10 cellular contexts compared by ENCODE assay signal in genomic region chr1:40392206-40392605, GRCh38. TPM values are rescaled to one million over a fixed set of nuclear protein-coding genes. Genes with fewer than 3 reads are reported as not detected.
DNase-seq lines count a peak whose midpoint lies in the region; TF ChIP-seq lines count a peak whose summit lies in the region.
"Had no signal": no experiment of that assay in that cellular context is flagged by ENCODE, and none has a peak within 500 bp of the region (broad histone marks: within the 10 kb centered on the region; RNA-seq: fewer than 3 reads in every experiment).

No MANE protein-coding gene starts in this region.

- H3K27me3 ChIP-seq in SJSA1 (replicated peaks) (no peaks in the 10 kb centered on the region), spleen (replicated peaks in 1 of 7) (no peaks in the 10 kb centered on the region)

- H3K36me3 ChIP-seq in SJSA1: peaks cover 6% of the 10 kb centered on the region; the same call in 1 of the 2 replicates
- peaks cover 0 to 33% (median 0%) of the 10 kb centered on the region in 6 donors for H3K36me3 ChIP-seq in spleen

- intact Hi-C loops in spleen (cut with DNase I; ENCODE audit: low total_unique reads): no loop called here
- intact Hi-C loops in lower leg skin (cut with DNase I; ENCODE audit: low total_unique reads): no loop called here

- 81 to 96% (median 85%) methylated on average over 3 of the region's 3 CpGs for WGBS in spleen, 5 donors
- WGBS in lower leg skin, 2 donors: 54 to 61% methylated on average over 3 of the region's 3 CpGs

- H3K27ac ChIP-seq in SJSA1: no peak overlapping the region
- H3K27ac ChIP-seq in spleen: peak overlapping the region; percentile 95 to 100 (median 98)
- H3K27ac ChIP-seq: 22Rv1 had no signal

- TF ChIP-seq POLR2A in spleen (IDR thresholded peaks at IDR 0.05): no peak
- TF ChIP-seq POLR2A in lower leg skin (IDR thresholded peaks at IDR 0.05): no peak

- no peak for TF ChIP-seq CTCF in fibroblast of pulmonary artery (IDR thresholded peaks at IDR 0.05; ENCODE audit: low read length, missing control alignments)
- TF ChIP-seq CTCF in spleen (IDR thresholded peaks at IDR 0.05 in 8 of 11, conservative IDR thresholded peaks at IDR 0.05 in 3 of 11): no peak
- TF ChIP-seq CTCF in lower leg skin (IDR thresholded peaks at IDR 0.05): no peak

- H3K4me3 ChIP-seq in SJSA1: no peak overlapping the region
- H3K4me3 ChIP-seq in fibroblast of pulmonary artery (replicated peaks; ENCODE audit: low read depth, low read length): no peak overlapping the region
- H3K4me3 ChIP-seq in spleen: peak overlapping the region in 2 of 8 donors; percentile 3 to 97
- H3K4me3 ChIP-seq in lower leg skin (ENCODE audit: low read depth, poor library complexity, severe bottlenecking): no peak overlapping the region

- peaks cover 32% of the 10 kb centered on the region for H3K4me1 ChIP-seq in SJSA1 (replicated peaks)
- peaks cover 66 to 100% (median 98%) of the 10 kb centered on the region in 6 donors for H3K4me1 ChIP-seq in spleen
- H3K4me1 ChIP-seq: parathyroid adenoma had no signal

- H3K9me3 ChIP-seq in SJSA1 (replicated peaks) (no peaks in the 10 kb centered on the region), spleen (no peaks in the 10 kb centered on the region)

- peak in 2 of 3 experiments; percentile 71 to 87 for DNase-seq in NCI-H1417 (lab: John Stamatoyannopoulos, UW)
- no peak for DNase-seq in NCI-H1417 treated with DMSO at 0.1 percent for 48 hours (lab: John Stamatoyannopoulos, UW)
- peak; percentile 67 to 86 for DNase-seq in SJSA1 (ENCODE audit: low read depth in 1 of 2, low spot score in 2 of 2)
- peak; percentile 72 for DNase-seq in fibroblast of pulmonary artery (ENCODE audit: low read depth)
- no peak for DNase-seq in spleen
- DNase-seq in activated CD4-positive, CD25-positive, alpha-beta regulatory T cell (lab: John Stamatoyannopoulos, UW): no peak
- no peak for DNase-seq in lower leg skin (ENCODE audit: low spot score in 2 of 2)
- no peak for DNase-seq in NCI-H226

RNA-seq across cellular contexts. Expression of gene SMAP2, which starts 18.7 kb away (rescaled TPM):
- 31.9 and 37.1 TPM in 2 replicates for total RNA-seq in SJSA1 (2014; rRNA removed; shearing (Covaris generic))
- 100 to 1,000 TPM; 120 to 435 (median 252) TPM for total RNA-seq in spleen
- 100 to 1,000 TPM; 135 to 196 (median 148) TPM for polyA plus RNA-seq in spleen
- 10 to 100 TPM; 34.2 to 69.5 (median 43.7) TPM for total RNA-seq in lower leg skin

RNA-seq across cellular contexts. Expression of gene ZFP69B, which starts 58.1 kb away (rescaled TPM):
- 2.3 and 4.2 TPM in 2 replicates for total RNA-seq in SJSA1 (2014; rRNA removed; shearing (Covaris generic))
- total RNA-seq in spleen (1 to 10 TPM; 1.9 to 5.0 (median 2.6) TPM), lower leg skin (under 1 TPM in 3 of 4 donors, not detected in 1; 0.52 to 0.81 (median 0.76) TPM)
- polyA plus RNA-seq in spleen: 1 to 10 TPM in 1 of 3 donors, under 1 TPM in 2; 0.80 to 1.0 (median 0.96) TPM

Comparison
In these comparisons a context has a peak if more than half of its experiments do, and no peak if none do; other contexts are left out.
1. DNase-seq: peak in NCI-H1417 (2 of 3), SJSA1 (2 of 2) and fibroblast of pulmonary artery (single experiment); none in NCI-H1417 treated with DMSO at 0.1 percent for 48 hours (single experiment), spleen (single experiment), activated CD4-positive, CD25-positive, alpha-beta regulatory T cell (0 of 4), lower leg skin (0 of 2) and NCI-H226 (single experiment).